Comparison of ENCODE assay signal across 13 cellular contexts in genomic region chr4:135838889-135839288, GRCh38.
DNase-seq lines count a peak whose midpoint lies in the region; ATAC-seq, FAIRE-seq and TF ChIP-seq lines count a peak whose summit lies in the region.
"Had no signal": no experiment of that assay in that cellular context is flagged by ENCODE, and none has a peak within 500 bp of the region (broad histone marks: within the 10 kb centered on the region; RNA-seq: fewer than 3 reads in every experiment).

No MANE protein-coding gene starts in this region.

- no peak overlapping the region for H3K14ac ChIP-seq in H1 (ENCODE audit: insufficient read length)

- peak; percentile 45 for FAIRE-seq in H54 (lab: Jason Lieb, UNC)
- peak; percentile 68 for FAIRE-seq in H1 (lab: Jason Lieb, UNC)

- H3K79me2 ChIP-seq in H1 (ENCODE audit: control insufficient read depth in 1 of 2, insufficient read depth in 2 of 2, low read length in 2 of 2) = no peaks in the 10 kb centered on the region

- H3K36me3 Mint-ChIP-seq in activated CD4-positive, alpha-beta memory T cell treated with anti-CD3 and anti-CD28 coated beads, Interleukin-2, amount 10 ng/mL, durations not matched to agents 7 days and 5 days (ENCODE audit: low read depth) = no peaks in the 10 kb centered on the region
- H3K36me3 Mint-ChIP-seq: mesothelial cell of epicardium; stimulated activated memory B cell treated with anti-CD40 and anti-IgM and Interleukin-4, amounts not matched to agents 10 μg/mL and 1 μg/mL and 100 μg/mL, for 72 hours; T-cell had no signal

- no peak overlapping the region for H3K27ac Mint-ChIP-seq in activated CD4-positive, alpha-beta memory T cell treated with anti-CD3 and anti-CD28 coated beads, Interleukin-2, amount 10 ng/mL, durations not matched to agents 7 days and 5 days
- H3K27ac Mint-ChIP-seq: mesothelial cell of epicardium; stimulated activated memory B cell treated with anti-CD40 and anti-IgM and Interleukin-4, amounts not matched to agents 10 μg/mL and 1 μg/mL and 100 μg/mL, for 72 hours; T-cell had no signal

- no peak overlapping the region for H3K27ac ChIP-seq in H1 (ENCODE audit: low read depth, low read length)
- no peak overlapping the region for H3K27ac ChIP-seq in sigmoid colon
- H3K27ac ChIP-seq: HL-60 had no signal

- H3K27me3 Mint-ChIP-seq in activated CD4-positive, alpha-beta memory T cell treated with anti-CD3 and anti-CD28 coated beads, Interleukin-2, amount 10 ng/mL, durations not matched to agents 7 days and 5 days = no peaks in the 10 kb centered on the region
- H3K27me3 Mint-ChIP-seq: stimulated activated memory B cell treated with anti-CD40 and anti-IgM and Interleukin-4, amounts not matched to agents 10 μg/mL and 1 μg/mL and 100 μg/mL, for 72 hours; T-cell had no signal

- no peak overlapping the region for H2BK15ac ChIP-seq in H1 (ENCODE audit: low read length)

- POLR2A ChIA-PET in H1 (lab: Charles Lee; ENCODE audit: partially characterized antibody) = no interaction called here
- POLR2A ChIA-PET in activated CD4-positive, alpha-beta memory T cell treated with anti-CD3 and anti-CD28 coated beads, Interleukin-2, amount 10 ng/mL, durations not matched to agents 7 days and 5 days (lab: Charles Lee) = no interaction called here

- H2BK12ac ChIP-seq in H1 (ENCODE audit: low read depth, low read length) = no peak overlapping the region

- H4K8ac ChIP-seq in H1 (ENCODE audit: extremely low read depth, insufficient read depth, low read length) = no peak overlapping the region

- TF ChIP-seq EP300 in H1 (IDR thresholded peaks at IDR 0.05; ENCODE audit: borderline replicate concordance in 1 of 2, low read depth in 2 of 2, low read length in 2 of 2) (no peak), sigmoid colon (IDR thresholded peaks at IDR 0.05) (no peak)

- H4K91ac ChIP-seq in H1 (replicated peaks; ENCODE audit: insufficient read length, low read length) = no peak overlapping the region

- no peak for TF ChIP-seq POLR2A in H54 (IDR thresholded peaks at IDR 0.05; ENCODE audit: low read depth, low read length)
- no peak for TF ChIP-seq POLR2A in H1 (IDR thresholded peaks at IDR 0.05; ENCODE audit: control extremely low read depth in 1 of 2, low read depth in 2 of 2, low read length in 2 of 2)
- TF ChIP-seq POLR2A in sigmoid colon (IDR thresholded peaks at IDR 0.05) = no peak

- H2AK5ac ChIP-seq in H1 (ENCODE audit: low read depth, low read length) = no peak overlapping the region

- H3K4ac ChIP-seq in H1 (replicated peaks; ENCODE audit: insufficient read length, low read depth, low read length) = no peak overlapping the region

- ATAC-seq in GM21529 (IDR thresholded peaks at IDR 0.05; ENCODE audit: unreplicated experiment) = no peak
- ATAC-seq: stimulated activated memory B cell treated with anti-CD40 and anti-IgM and Interleukin-4, amounts not matched to agents 10 μg/mL and 1 μg/mL and 100 μg/mL, for 72 hours; T-cell had no signal

- no peak overlapping the region for H3K23ac ChIP-seq in H1 (ENCODE audit: insufficient read length)

- no peak overlapping the region for H2BK20ac ChIP-seq in H1 (ENCODE audit: low read length)

- no peak for DNase-seq in H54 (ENCODE audit: insufficient read length, low spot score)
- peak; percentile 8 for DNase-seq in NCI-H524 treated with DMSO at 0.1 percent for 48 hours (lab: John Stamatoyannopoulos, UW)
- no peak for DNase-seq in H1 (ENCODE audit: low read depth in 1 of 2, low spot score in 2 of 2)
- peak; percentile 67 for DNase-seq in non-pigmented ciliary epithelial cell (ENCODE audit: low read depth)
- no peak for DNase-seq in sigmoid colon
- DNase-seq in NCI-H526 treated with DMSO at 0.1 percent for 48 hours (lab: John Stamatoyannopoulos, UW) = no peak
- no peak for DNase-seq in activated CD4-positive, alpha-beta memory T cell treated with anti-CD3 and anti-CD28 coated beads, Interleukin-2, amount 10 ng/mL, durations not matched to agents 7 days and 5 days
- DNase-seq: DMS79, T-cell had no signal

- no peak overlapping the region for H2BK5ac ChIP-seq in H1 (ENCODE audit: low read depth, low read length)

- intact Hi-C loops in sigmoid colon (cut with DNase I) = no loop called here

- CTCF ChIA-PET in H1 (lab: Charles Lee; ENCODE audit: partially characterized antibody) = no interaction called here
- CTCF ChIA-PET in activated CD4-positive, alpha-beta memory T cell treated with anti-CD3 and anti-CD28 coated beads, Interleukin-2, amount 10 ng/mL, durations not matched to agents 7 days and 5 days (lab: Charles Lee) = no interaction called here

- no peak for TF ChIP-seq RAD21 in H1 (IDR thresholded peaks at IDR 0.05 in 1 of 2, conservative IDR thresholded peaks at IDR 0.05 in 1 of 2; ENCODE audit: low read depth in 2 of 2, low read length in 2 of 2)

- H3K4me1 Mint-ChIP-seq in activated CD4-positive, alpha-beta memory T cell treated with anti-CD3 and anti-CD28 coated beads, Interleukin-2, amount 10 ng/mL, durations not matched to agents 7 days and 5 days = no peaks in the 10 kb centered on the region
- H3K4me1 Mint-ChIP-seq: mesothelial cell of epicardium; stimulated activated memory B cell treated with anti-CD40 and anti-IgM and Interleukin-4, amounts not matched to agents 10 μg/mL and 1 μg/mL and 100 μg/mL, for 72 hours; T-cell had no signal

- H3K18ac ChIP-seq in H1 (ENCODE audit: extremely low read depth, low read length) = no peak overlapping the region

- H3K79me1 ChIP-seq in H1 (ENCODE audit: low read depth, low read length) = no peaks in the 10 kb centered on the region

- H4K5ac ChIP-seq in H1 (ENCODE audit: insufficient read length, low read depth, low read length) = no peak overlapping the region

- H2AFZ ChIP-seq in H1 (ENCODE audit: low read length) = peak overlapping the region; percentile 7; the same call in 1 of the 2 replicates

- H4K20me1 ChIP-seq in H1 (replicated peaks in 1 of 2; ENCODE audit: control insufficient read depth in 1 of 2, insufficient read depth in 2 of 2, low read length in 2 of 2) = no peaks in the 10 kb centered on the region

- H3K9me3 ChIP-seq in H1 (ENCODE audit: insufficient read depth in 2 of 2, low read depth in 1 of 2, low read length in 1 of 2) (no peaks in the 10 kb centered on the region), sigmoid colon (no peaks in the 10 kb centered on the region)

- H3K4me2 ChIP-seq in H1 (ENCODE audit: insufficient read depth in 1 of 2, low read depth in 2 of 2, low read length in 2 of 2) = no peak overlapping the region

- no peaks in the 10 kb centered on the region for H3K23me2 ChIP-seq in H1 (ENCODE audit: low read depth, low read length)

- peaks cover 6% of the 10 kb centered on the region for H3K9me3 Mint-ChIP-seq in activated CD4-positive, alpha-beta memory T cell treated with anti-CD3 and anti-CD28 coated beads, Interleukin-2, amount 10 ng/mL, durations not matched to agents 7 days and 5 days
- H3K9me3 Mint-ChIP-seq: mesothelial cell of epicardium; stimulated activated memory B cell treated with anti-CD40 and anti-IgM and Interleukin-4, amounts not matched to agents 10 μg/mL and 1 μg/mL and 100 μg/mL, for 72 hours had no signal

- WGBS in H1 (ENCODE audit: extremely low coverage in 1 of 2, insufficient coverage in 1 of 2, insufficient read length in 1 of 2, insufficient replicate concordance in 2 of 2, low coverage in 1 of 2, low lambda C conversion rate in 2 of 2, missing lambda C conversion rate in 1 of 2), 2 experiments = 89% methylated on average over 1 of the region's 1 CpG; no CpG with 5 or more reads in 1 of the 2 experiments
- WGBS in sigmoid colon, 2 donors = 70 to 84% methylated on average over 1 of the region's 1 CpG

- H3K56ac ChIP-seq in H1 (replicated peaks; ENCODE audit: insufficient read length, low read depth, low read length) = no peak overlapping the region

- no peak overlapping the region for H3K9ac ChIP-seq in H1 (replicated peaks in 1 of 4; ENCODE audit: extremely low read depth in 1 of 4, low read depth in 3 of 4, low read length in 3 of 4)

- no peak overlapping the region for H3K4me3 ChIP-seq in H1 (ENCODE audit: extremely low read depth in 1 of 4, insufficient read depth in 2 of 4, low read depth in 3 of 4, low read length in 4 of 4)
- H3K4me3 ChIP-seq in sigmoid colon = no peak overlapping the region

- H3K27me3 ChIP-seq in H1 (replicated peaks in 1 of 4; ENCODE audit: control insufficient read depth in 3 of 4, extremely low read depth in 1 of 4, insufficient read depth in 3 of 4, low read length in 3 of 4) (no peaks in the 10 kb centered on the region), sigmoid colon (no peaks in the 10 kb centered on the region)

- H3K36me3 ChIP-seq in H1 (ENCODE audit: control insufficient read depth in 2 of 4, insufficient read depth in 4 of 4, low read length in 3 of 4) (no peaks in the 10 kb centered on the region), sigmoid colon (no peaks in the 10 kb centered on the region)

- TF ChIP-seq CTCF in H1 (IDR thresholded peaks at IDR 0.05; ENCODE audit: control extremely low read depth in 1 of 3, insufficient read depth in 1 of 3, low read depth in 1 of 3, low read length in 3 of 3) (no peak), sigmoid colon (IDR thresholded peaks at IDR 0.05) (no peak)

- no peak overlapping the region for H3K4me3 Mint-ChIP-seq in activated CD4-positive, alpha-beta memory T cell treated with anti-CD3 and anti-CD28 coated beads, Interleukin-2, amount 10 ng/mL, durations not matched to agents 7 days and 5 days
- H3K4me3 Mint-ChIP-seq: mesothelial cell of epicardium; stimulated activated memory B cell treated with anti-CD40 and anti-IgM and Interleukin-4, amounts not matched to agents 10 μg/mL and 1 μg/mL and 100 μg/mL, for 72 hours; T-cell had no signal

- no peaks in the 10 kb centered on the region for H3K4me1 ChIP-seq in H1 (replicated peaks in 1 of 4; ENCODE audit: control insufficient read depth in 3 of 4, insufficient read depth in 4 of 4, low read length in 3 of 4)
- H3K4me1 ChIP-seq in sigmoid colon = no peaks in the 10 kb centered on the region

- no peak overlapping the region for H2BK120ac ChIP-seq in H1 (replicated peaks; ENCODE audit: low read depth, low read length)

TF ChIP-seq in H1, 55 proteins besides CTCF, POLR2A, EP300 and RAD21:
- no peak for TF ChIP-seq KDM1A (IDR thresholded peaks at IDR 0.05; ENCODE audit: borderline replicate concordance, low read length)
- peak; percentile 87 for TF ChIP-seq JUND (IDR thresholded peaks at IDR 0.05; ENCODE audit: low read length)
TF ChIP-seq in H1: peak in this region for 1.

Comparison
In these comparisons a context has a peak if more than half of its experiments do, and no peak if none do; other contexts are left out.
1. DNase-seq: peak in NCI-H524 treated with DMSO at 0.1 percent for 48 hours (single experiment) and non-pigmented ciliary epithelial cell (single experiment); none in H54 (single experiment), H1 (0 of 2), sigmoid colon (single experiment), NCI-H526 treated with DMSO at 0.1 percent for 48 hours (single experiment) and activated CD4-positive, alpha-beta memory T cell treated with anti-CD3 and anti-CD28 coated beads, Interleukin-2, amount 10 ng/mL, durations not matched to agents 7 days and 5 days (single experiment).